Comparison of ENCODE assay signal across 15 cellular contexts in the genomic region with DNA sequence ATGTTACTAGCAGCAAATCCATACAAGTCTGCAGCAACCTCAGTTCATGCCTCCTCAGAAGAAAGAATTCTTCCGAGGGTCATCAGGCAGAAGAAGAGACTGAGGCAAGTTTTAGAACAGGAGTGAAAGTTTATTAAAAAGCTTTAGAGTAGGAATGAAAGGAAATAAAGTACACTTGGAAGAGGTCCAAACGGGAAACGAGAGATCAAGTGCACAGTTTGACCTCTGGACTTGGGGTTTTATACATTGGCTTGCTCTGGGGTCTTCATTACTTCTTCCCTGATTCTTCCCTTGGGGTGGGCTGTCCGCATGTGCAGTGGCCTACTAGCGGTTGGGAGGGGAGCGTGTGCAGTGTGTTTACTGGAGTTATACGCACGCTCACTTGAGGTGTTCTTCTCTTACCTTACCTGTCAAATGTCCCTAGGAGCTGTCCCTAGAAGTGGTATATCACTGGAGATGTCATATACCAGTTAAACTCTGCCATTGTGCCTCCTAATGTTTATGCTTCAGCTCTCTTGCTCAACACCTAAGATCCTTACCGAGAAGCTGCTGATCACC.
"Had no signal": no experiment of that assay in that cellular context is flagged by ENCODE, and none has a peak within 500 bp of the region (broad histone marks: within the 10 kb centered on the region; RNA-seq: fewer than 3 reads in every experiment).

No MANE protein-coding gene starts in this region.

- ATAC-seq: foreskin keratinocyte; natural killer cell treated with Interleukin-12 subunit alpha and Interleukin-12 subunit beta and Interleukin-15 and Interleukin-18, amount 100 ng/mL, for 72 hours; sciatic nerve had no signal

- DNase-seq: effector CD4-positive, alpha-beta T cell; endodermal cell; erythroblast; foreskin keratinocyte; hippocampal formation; posterior cingulate gyrus; stimulated activated naive CD4-positive, alpha-beta T cell; substantia nigra had no signal

- H3K9me3 ChIP-seq: stomach, thoracic aorta had no signal

- H3K4me3 ChIP-seq: coronary artery, stomach, thoracic aorta had no signal

- H3K27ac ChIP-seq: coronary artery, foreskin keratinocyte, stomach, thoracic aorta had no signal

- FAIRE-seq: endothelial cell of umbilical vein, urothelium cell line had no signal

- H3K27me3 ChIP-seq: foreskin keratinocyte, stomach had no signal

- H3K36me3 ChIP-seq: stomach, thoracic aorta had no signal

- H3K4me1 ChIP-seq: foreskin keratinocyte had no signal
